ENCODE assay signal across 1 cellular context in genomic region chr18:58529714-58530354, GRCh38.
TF ChIP-seq lines count a peak whose summit lies in the region.

No MANE protein-coding gene starts in this region.

TF ChIP-seq in GM12878, 131 proteins besides CTCF, POLR2A, EP300 and RAD21 (continued from another document):
- TF ChIP-seq ZNF592 (IDR thresholded peaks at IDR 0.05) (no peak), NR2F1 (conservative IDR thresholded peaks at IDR 0.05) (no peak), MLLT1 (IDR thresholded peaks at IDR 0.05) (peak; percentile 27; the same call in 1 of the 2 replicates), POU2F2 (IDR thresholded peaks at IDR 0.05; ENCODE audit: borderline replicate concordance, low read depth, low read length) (peak; percentile 92; the same call in 2 of the 3 replicates), TCF12 (IDR thresholded peaks at IDR 0.05; ENCODE audit: low read depth, low read length) (no peak)
- TF ChIP-seq, protein P1, sequence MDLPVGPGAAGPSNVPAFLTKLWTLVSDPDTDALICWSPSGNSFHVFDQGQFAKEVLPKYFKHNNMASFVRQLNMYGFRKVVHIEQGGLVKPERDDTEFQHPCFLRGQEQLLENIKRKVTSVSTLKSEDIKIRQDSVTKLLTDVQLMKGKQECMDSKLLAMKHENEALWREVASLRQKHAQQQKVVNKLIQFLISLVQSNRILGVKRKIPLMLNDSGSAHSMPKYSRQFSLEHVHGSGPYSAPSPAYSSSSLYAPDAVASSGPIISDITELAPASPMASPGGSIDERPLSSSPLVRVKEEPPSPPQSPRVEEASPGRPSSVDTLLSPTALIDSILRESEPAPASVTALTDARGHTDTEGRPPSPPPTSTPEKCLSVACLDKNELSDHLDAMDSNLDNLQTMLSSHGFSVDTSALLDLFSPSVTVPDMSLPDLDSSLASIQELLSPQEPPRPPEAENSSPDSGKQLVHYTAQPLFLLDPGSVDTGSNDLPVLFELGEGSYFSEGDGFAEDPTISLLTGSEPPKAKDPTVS (IDR thresholded peaks at IDR 0.05; ENCODE audit: low read depth, low read length): no peak
